Comparison of ENCODE assay signal across 17 cellular contexts in genomic region chr1:190102757-190103326, GRCh38.
"Had no signal": no experiment of that assay in that cellular context is flagged by ENCODE, and none has a peak within 500 bp of the region (broad histone marks: within the 10 kb centered on the region; RNA-seq: fewer than 3 reads in every experiment).

No MANE protein-coding gene starts in this region.

- DNase-seq: activated CD4-positive, alpha-beta T cell treated with anti-CD3 and anti-CD28 coated beads, Interleukin-2, amount 50 U/mL, for 4 hours; activated naive CD8-positive, alpha-beta T cell treated with anti-CD3 and anti-CD28 coated beads for 36 hours; activated T-cell treated with anti-CD3 and anti-CD28 coated beads for 4 hours; amniotic stem cell; endodermal cell; foreskin fibroblast; lower lobe of right lung; natural killer cell; retina; stimulated activated CD8-positive, alpha-beta memory T cell treated with anti-CD3 and anti-CD28 coated beads, Interleukin-4, amount 100 ng/mL, for 48 hours; stimulated activated naive CD4-positive, alpha-beta T cell treated with Interleukin-2 at 50 U/mL for 16 hours; T-helper 2 cell; uterus had no signal

- FAIRE-seq: colon had no signal

- H3K4me3 ChIP-seq: lower lobe of right lung, tibial nerve, uterus had no signal

- H3K27ac ChIP-seq: epithelial cell of prostate, lower lobe of right lung, neutrophil, tibial nerve, uterus had no signal

- H3K4me1 ChIP-seq: lower lobe of right lung, tibial nerve, uterus had no signal

- H3K36me3 ChIP-seq: lower lobe of right lung, neutrophil, tibial nerve, uterus had no signal

- H3K27me3 ChIP-seq: neutrophil, tibial nerve, uterus had no signal

- ATAC-seq: lower lobe of right lung, natural killer cell had no signal

- H3K9me3 ChIP-seq: lower lobe of right lung, neutrophil, tibial nerve, uterus had no signal
